In the genomic region with DNA sequence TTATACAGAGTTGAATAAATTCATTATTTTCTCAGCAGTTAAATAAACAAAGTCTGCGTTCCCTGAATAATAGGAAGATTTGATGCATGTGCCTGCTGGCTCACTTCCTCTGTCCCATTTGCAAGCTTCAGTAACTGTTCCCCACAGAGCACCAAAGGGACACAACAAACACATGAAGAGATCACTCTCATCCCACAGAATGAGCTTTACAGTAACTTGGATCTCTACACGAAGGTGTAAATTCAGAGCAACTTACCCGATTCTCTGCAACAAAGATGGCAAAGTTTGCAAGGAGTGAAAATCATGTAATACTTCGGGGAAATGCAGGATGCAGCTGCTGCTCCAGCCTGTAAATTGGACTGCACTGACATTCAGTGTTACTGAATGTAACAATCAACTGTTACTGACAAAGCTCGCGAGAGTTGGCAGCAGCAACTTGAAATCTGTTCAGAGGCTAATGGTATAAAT, we compare ENCODE assay signal across 1 cellular context.
TF ChIP-seq lines count a peak whose summit lies in the region.

A gene (minus strand): TSS at position 366 of the 468 bp plus-strand sequence. CDS start 6,390 bp downstream, outside the sequence.

TF ChIP-seq in A549, 52 proteins besides CTCF, POLR2A, EP300 and RAD21 (continued from another document):
- TF ChIP-seq, protein P1, sequence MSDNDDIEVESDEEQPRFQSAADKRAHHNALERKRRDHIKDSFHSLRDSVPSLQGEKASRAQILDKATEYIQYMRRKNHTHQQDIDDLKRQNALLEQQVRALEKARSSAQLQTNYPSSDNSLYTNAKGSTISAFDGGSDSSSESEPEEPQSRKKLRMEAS (IDR thresholded peaks at IDR 0.05) = no peak
TF ChIP-seq in A549: peak in this region for 2.
